In genomic region chr7:131010714-131011436, GRCh38 we compare ENCODE assay signal across 9 cellular contexts.
DNase-seq lines count a peak whose midpoint lies in the region; ATAC-seq and TF ChIP-seq lines count a peak whose summit lies in the region.
"Had no signal": no experiment of that assay in that cellular context is flagged by ENCODE, and none has a peak within 500 bp of the region (broad histone marks: within the 10 kb centered on the region; RNA-seq: fewer than 3 reads in every experiment).

No MANE protein-coding gene starts in this region.

- H3K4me1 Mint-ChIP-seq in activated T-cell treated with anti-CD3 and anti-CD28 coated beads, Interleukin-2, amount 50 U/mL, for 72 hours (ENCODE audit: low read depth) = peaks cover 96% of the 10 kb centered on the region

- peak overlapping the region; percentile 78 to 95 for H3K4me3 Mint-ChIP-seq in activated T-cell treated with anti-CD3 and anti-CD28 coated beads, Interleukin-2, amount 50 U/mL, for 72 hours

- peaks cover 82% of the 10 kb centered on the region for H3K79me2 ChIP-seq in GM23248 (ENCODE audit: insufficient read depth)

- WGBS in GM23248 (ENCODE audit: low coverage in 1 of 2, low lambda C conversion rate in 2 of 2, missing lambda C conversion rate in 2 of 2), 2 experiments = 50 to 59% methylated on average over 6 of the region's 6 CpGs

- POLR2A ChIA-PET in A673 (lab: Charles Lee; ENCODE audit: low non-redundant PET) = no interaction called here

- H3K27ac ChIP-seq in A673 (ENCODE audit: low read depth, low read length, poor library complexity, severe bottlenecking) (peak overlapping the region; percentile 95), GM23248 (peak overlapping the region; percentile 99)

- H3K27me3 Mint-ChIP-seq in activated T-cell treated with anti-CD3 and anti-CD28 coated beads, Interleukin-2, amount 50 U/mL, for 72 hours (ENCODE audit: low read depth) = no peaks in the 10 kb centered on the region

- CTCF ChIA-PET in A673 (lab: Charles Lee) = no interaction called here

- H3F3A ChIP-seq in GM23248 (ENCODE audit: insufficient read depth) = peaks cover 93% of the 10 kb centered on the region

- peak; percentile 76 to 80 for ATAC-seq in activated T-cell treated with anti-CD3 and anti-CD28 coated beads, Interleukin-2, amount 50 U/mL, for 72 hours (replicated peaks in 1 of 2)
- ATAC-seq in left lobe of liver (peak; percentile 55), HG02571 (IDR thresholded peaks at IDR 0.05; ENCODE audit: unreplicated experiment) (no peak), GM19467 (IDR thresholded peaks at IDR 0.05; ENCODE audit: unreplicated experiment) (no peak)

- H3K4me2 ChIP-seq in GM23248 (ENCODE audit: unreplicated experiment) = peak overlapping the region; percentile 91

- H3K27me3 ChIP-seq in A673 (replicated peaks; ENCODE audit: insufficient read depth, low read depth, low read length, poor library complexity) (no peaks in the 10 kb centered on the region), GM23248 (replicated peaks; ENCODE audit: insufficient read depth) (no peaks in the 10 kb centered on the region)

- H4K20me1 ChIP-seq in GM23248 (ENCODE audit: insufficient read depth) = no peaks in the 10 kb centered on the region

- no peaks in the 10 kb centered on the region for H3K9me3 Mint-ChIP-seq in activated T-cell treated with anti-CD3 and anti-CD28 coated beads, Interleukin-2, amount 50 U/mL, for 72 hours

- in situ Hi-C loops in GM23248 (cut with MboI) = no loop called here

- H2AFZ ChIP-seq in GM23248 = no peak overlapping the region

- H3K36me3 ChIP-seq in A673 (ENCODE audit: insufficient read depth, low read length, poor library complexity, severe bottlenecking) (no peaks in the 10 kb centered on the region), GM23248 (ENCODE audit: low read depth) (no peaks in the 10 kb centered on the region)

- H3K4me3 ChIP-seq in A673 (ENCODE audit: low read depth, low read length, poor library complexity, severe bottlenecking) = no peak overlapping the region
- no peak overlapping the region; the same call in 1 of the 2 replicates for H3K4me3 ChIP-seq in GM23248

- peak overlapping the region; percentile 97 for H3K27ac Mint-ChIP-seq in activated T-cell treated with anti-CD3 and anti-CD28 coated beads, Interleukin-2, amount 50 U/mL, for 72 hours

- H3K4me1 ChIP-seq in A673 (ENCODE audit: insufficient read depth, low read length, poor library complexity, severe bottlenecking) (peaks cover 90% of the 10 kb centered on the region), GM23248 (ENCODE audit: insufficient read depth) (peaks cover 94% of the 10 kb centered on the region)

- DNase-seq in A673 (ENCODE audit: low spot score) (no peak), GM23248 (peak; percentile 78), left lobe of liver (ENCODE audit: low spot score) (no peak), foreskin melanocyte (no peak), NCI-H128 (lab: John Stamatoyannopoulos, UW; ENCODE audit: unreplicated experiment) (no peak)
- no peak for DNase-seq in activated T-cell treated with anti-CD3 and anti-CD28 coated beads, Interleukin-2, amount 50 U/mL, for 72 hours
- DNase-seq: left cardiac atrium had no signal

- H3K36me3 Mint-ChIP-seq in activated T-cell treated with anti-CD3 and anti-CD28 coated beads, Interleukin-2, amount 50 U/mL, for 72 hours (ENCODE audit: insufficient read depth in 2 of 2) = peaks cover 2 to 6% of the 10 kb centered on the region in 2 donors

- peak overlapping the region; percentile 85 for H3K9ac ChIP-seq in GM23248

- H3K9me3 ChIP-seq in A673 (ENCODE audit: low read depth, low read length, poor library complexity, severe bottlenecking) (no peaks in the 10 kb centered on the region), GM23248 (ENCODE audit: low read depth) (no peaks in the 10 kb centered on the region)

- BruUV-seq in A673 (replicated peaks; lab: Mats Ljungman, UMichigan) = no TSS peak

- intact Hi-C loops in A673 (cut with micrococcal nuclease; ENCODE audit: unreplicated experiment) = no loop called here

- no peaks in the 10 kb centered on the region for H3K9me2 ChIP-seq in GM23248 (ENCODE audit: insufficient read depth)

- TF ChIP-seq CTCF in A673 (conservative IDR thresholded peaks at IDR 0.05; ENCODE audit: low read depth, low read length) = no peak

Comparison
In these comparisons a context has a peak if more than half of its experiments do, and no peak if none do; other contexts are left out.
1. ATAC-seq: peak in activated T-cell treated with anti-CD3 and anti-CD28 coated beads, Interleukin-2, amount 50 U/mL, for 72 hours (2 of 2) and left lobe of liver (single experiment); none in HG02571 (single experiment) and GM19467 (single experiment).